13 cellular contexts compared by ENCODE assay signal in the genomic region with DNA sequence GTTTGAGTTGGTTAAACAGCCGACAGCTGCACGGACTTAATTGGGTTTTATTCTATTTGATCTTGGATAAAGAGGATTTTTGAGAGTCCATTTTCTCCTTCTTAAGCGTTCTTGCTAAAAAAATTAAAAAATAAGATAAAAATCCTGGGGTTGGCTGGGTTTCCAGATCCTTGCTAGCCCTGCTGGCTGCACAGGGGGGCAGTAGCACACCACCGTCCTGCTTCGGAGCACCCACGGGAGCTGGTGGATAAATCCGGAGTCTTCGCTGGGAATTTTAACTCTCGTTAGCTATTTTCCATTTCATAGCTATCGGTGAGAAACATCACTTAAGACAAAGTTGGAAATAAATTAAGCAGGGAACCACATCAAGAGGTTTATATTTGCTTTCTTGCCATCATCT.
DNase-seq lines count a peak whose midpoint lies in the region; ATAC-seq, FAIRE-seq and TF ChIP-seq lines count a peak whose summit lies in the region.
"Had no signal": no experiment of that assay in that cellular context is flagged by ENCODE, and none has a peak within 500 bp of the region (broad histone marks: within the 10 kb centered on the region; RNA-seq: fewer than 3 reads in every experiment).

No MANE protein-coding gene starts in this region.

- no peak for FAIRE-seq in GM19239 (lab: Jason Lieb, UNC)
- FAIRE-seq: endothelial cell of umbilical vein had no signal

- DNase-seq in cardiac muscle cell (ENCODE audit: low read depth in 1 of 2, low spot score in 1 of 2) (peak; percentile 54 to 55), Right ventricle myocardium superior (no peak), WTC11 (ENCODE audit: low spot score) (peak; percentile 46), iPS-NIHi11 (ENCODE audit: low spot score) (peak; percentile 38), type B pancreatic cell (ENCODE audit: extremely low spot score, unreplicated experiment) (no peak), GM19239 (ENCODE audit: insufficient read length, low spot score) (no peak)
- no peak for DNase-seq in activated naive CD4-positive, alpha-beta T cell (lab: John Stamatoyannopoulos, UW)
- DNase-seq in CD4-positive, alpha-beta memory T cell = no peak
- DNase-seq: kidney glomerular epithelial cell; stimulated activated naive CD8-positive, alpha-beta T cell treated with anti-CD3 and anti-CD28 coated beads, Interleukin-15, Interleukin-2, amounts not matched to agents 100 U/mL and 50 U/mL, for 24 hours; T1000 had no signal

- H3K9me3 Mint-ChIP-seq in WTC11 (peaks cover 7% of the 10 kb centered on the region; the same call in 1 of the 2 replicates), type B pancreatic cell (peaks cover 7% of the 10 kb centered on the region)
- H3K9me3 Mint-ChIP-seq in CD4-positive, alpha-beta memory T cell = peaks cover 3 to 39% (median 11%) of the 10 kb centered on the region in 8 donors

- H3K27me3 Mint-ChIP-seq in WTC11 (ENCODE audit: low read depth) (peaks cover 4% of the 10 kb centered on the region), type B pancreatic cell (peaks cover 33% of the 10 kb centered on the region)
- no peaks in the 10 kb centered on the region for H3K27me3 Mint-ChIP-seq in CD4-positive, alpha-beta memory T cell

- H3K4me3 Mint-ChIP-seq in WTC11 (no peak overlapping the region), type B pancreatic cell (no peak overlapping the region)
- no peak overlapping the region for H3K4me3 Mint-ChIP-seq in CD4-positive, alpha-beta memory T cell

- no peaks in the 10 kb centered on the region for H3K4me1 ChIP-seq in cardiac muscle cell (ENCODE audit: low read depth)
- H3K4me1 ChIP-seq in CD4-positive, alpha-beta memory T cell (ENCODE audit: insufficient read depth, low read length) = no peaks in the 10 kb centered on the region

- no peak overlapping the region for H3K27ac ChIP-seq in cardiac muscle cell
- no peak overlapping the region for H3K27ac ChIP-seq in CD4-positive, alpha-beta memory T cell (ENCODE audit: low read depth, low read length)
- H3K27ac ChIP-seq: BLaER1 treated with 17β-estradiol and CSF1 and Interleukin-3, amounts not matched to agents 10 nM and 100 nM had no signal

- peak; percentile 59 for TF ChIP-seq CTCF in cardiac muscle cell (IDR thresholded peaks at IDR 0.05; ENCODE audit: low read depth, low read length)
- 0 out of 2 replicates have a peak, but pooled peaks have one; percentile 41 for TF ChIP-seq CTCF in WTC11 (IDR thresholded peaks at IDR 0.05)
- TF ChIP-seq CTCF in type B pancreatic cell (conservative IDR thresholded peaks at IDR 0.05) = peak; percentile 72

- H3K36me3 ChIP-seq in cardiac muscle cell = no peaks in the 10 kb centered on the region
- no peaks in the 10 kb centered on the region for H3K36me3 ChIP-seq in CD4-positive, alpha-beta memory T cell (ENCODE audit: insufficient read depth, low read length)
- H3K36me3 ChIP-seq: BLaER1 treated with 17β-estradiol and CSF1 and Interleukin-3, amounts not matched to agents 10 nM and 100 nM had no signal

- intact Hi-C loops in Right ventricle myocardium superior (cut with DNase I) = no loop called here
- intact Hi-C loops in CD4-positive, alpha-beta memory T cell (cut with micrococcal nuclease) = no loop called here

- H3K27ac Mint-ChIP-seq in WTC11 (no peak overlapping the region), type B pancreatic cell (no peak overlapping the region)
- H3K27ac Mint-ChIP-seq in CD4-positive, alpha-beta memory T cell = no peak overlapping the region

- ATAC-seq in Right ventricle myocardium superior (ENCODE audit: poor library complexity) (no peak), WTC11 (no peak)
- ATAC-seq: stimulated activated naive CD8-positive, alpha-beta T cell treated with anti-CD3 and anti-CD28 coated beads, Interleukin-15, Interleukin-2, amounts not matched to agents 100 U/mL and 50 U/mL, for 24 hours had no signal

- no peak overlapping the region for H3K4me3 ChIP-seq in cardiac muscle cell
- H3K4me3 ChIP-seq in CD4-positive, alpha-beta memory T cell (ENCODE audit: low read length in 2 of 2) = no peak overlapping the region
- H3K4me3 ChIP-seq: BLaER1 treated with 17β-estradiol and CSF1 and Interleukin-3, amounts not matched to agents 10 nM and 100 nM had no signal

- CTCF ChIA-PET in WTC11 (lab: Charles Lee) = interaction anchor here (0.5 to 1.3 kb wide), 8 partner anchors 12 to 1230 kb away, joined by 3 to 7 read pairs (median 3); no protein-coding TSS in a partner anchor
- CTCF ChIA-PET in CD4-positive, alpha-beta memory T cell (lab: Charles Lee; ENCODE audit: partially characterized antibody) = no interaction called here

- H3K4me1 Mint-ChIP-seq in WTC11 (peaks cover 9% of the 10 kb centered on the region), type B pancreatic cell (ENCODE audit: unreplicated experiment) (no peaks in the 10 kb centered on the region)
- no peaks in the 10 kb centered on the region for H3K4me1 Mint-ChIP-seq in CD4-positive, alpha-beta memory T cell

- POLR2A ChIA-PET in WTC11 (lab: Charles Lee) = interaction anchor here (0.5 kb wide), 1 partner anchor 1878 kb away, joined by 3 read pairs; no protein-coding TSS in a partner anchor
- POLR2A ChIA-PET in CD4-positive, alpha-beta memory T cell (lab: Charles Lee; ENCODE audit: partially characterized antibody) = no interaction called here

- H3K9me3 ChIP-seq in cardiac muscle cell (ENCODE audit: low read depth) = no peaks in the 10 kb centered on the region
- no peaks in the 10 kb centered on the region for H3K9me3 ChIP-seq in CD4-positive, alpha-beta memory T cell (ENCODE audit: control insufficient read depth in 1 of 2, low read length in 2 of 2)

- H3K36me3 Mint-ChIP-seq in WTC11 = no peaks in the 10 kb centered on the region
- no peaks in the 10 kb centered on the region for H3K36me3 Mint-ChIP-seq in type B pancreatic cell
- no peaks in the 10 kb centered on the region for H3K36me3 Mint-ChIP-seq in CD4-positive, alpha-beta memory T cell

- H3K27me3 ChIP-seq in cardiac muscle cell = peaks cover 6% of the 10 kb centered on the region
- H3K27me3 ChIP-seq in CD4-positive, alpha-beta memory T cell (ENCODE audit: insufficient read depth, low read length) = no peaks in the 10 kb centered on the region
- H3K27me3 ChIP-seq: BLaER1 treated with 17β-estradiol and CSF1 and Interleukin-3, amounts not matched to agents 10 nM and 100 nM had no signal

TF ChIP-seq in WTC11, 78 proteins besides CTCF, POLR2A, EP300 and RAD21 (continues in another document):
- TF ChIP-seq FOXP1 (CRISPR knock-in tag; IDR thresholded peaks at IDR 0.05; ENCODE audit: borderline replicate concordance) (no peak), ATF6 (CRISPR knock-in tag; IDR thresholded peaks at IDR 0.05) (no peak), SMAD3 (CRISPR knock-in tag; IDR thresholded peaks at IDR 0.05; ENCODE audit: borderline replicate concordance) (no peak), FOXK1 (CRISPR knock-in tag; IDR thresholded peaks at IDR 0.05) (no peak), GRHL2 (CRISPR knock-in tag; IDR thresholded peaks at IDR 0.05; ENCODE audit: insufficient replicate concordance, severe bottlenecking) (no peak)
- TF ChIP-seq, protein P1, sequence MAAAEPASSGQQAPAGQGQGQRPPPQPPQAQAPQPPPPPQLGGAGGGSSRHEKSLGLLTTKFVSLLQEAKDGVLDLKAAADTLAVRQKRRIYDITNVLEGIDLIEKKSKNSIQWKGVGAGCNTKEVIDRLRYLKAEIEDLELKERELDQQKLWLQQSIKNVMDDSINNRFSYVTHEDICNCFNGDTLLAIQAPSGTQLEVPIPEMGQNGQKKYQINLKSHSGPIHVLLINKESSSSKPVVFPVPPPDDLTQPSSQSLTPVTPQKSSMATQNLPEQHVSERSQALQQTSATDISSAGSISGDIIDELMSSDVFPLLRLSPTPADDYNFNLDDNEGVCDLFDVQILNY (CRISPR knock-in tag; IDR thresholded peaks at IDR 0.05) = no peak
- TF ChIP-seq, protein P2, sequence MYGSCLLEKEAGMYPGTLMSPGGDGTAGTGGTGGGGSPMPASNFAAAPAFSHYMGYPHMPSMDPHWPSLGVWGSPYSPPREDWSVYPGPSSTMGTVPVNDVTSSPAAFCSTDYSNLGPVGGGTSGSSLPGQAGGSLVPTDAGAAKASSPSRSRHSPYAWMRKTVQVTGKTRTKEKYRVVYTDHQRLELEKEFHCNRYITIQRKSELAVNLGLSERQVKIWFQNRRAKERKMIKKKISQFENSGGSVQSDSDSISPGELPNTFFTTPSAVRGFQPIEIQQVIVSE (CRISPR knock-in tag; IDR thresholded peaks at IDR 0.05; ENCODE audit: borderline replicate concordance) = no peak
- TF ChIP-seq, protein P3, sequence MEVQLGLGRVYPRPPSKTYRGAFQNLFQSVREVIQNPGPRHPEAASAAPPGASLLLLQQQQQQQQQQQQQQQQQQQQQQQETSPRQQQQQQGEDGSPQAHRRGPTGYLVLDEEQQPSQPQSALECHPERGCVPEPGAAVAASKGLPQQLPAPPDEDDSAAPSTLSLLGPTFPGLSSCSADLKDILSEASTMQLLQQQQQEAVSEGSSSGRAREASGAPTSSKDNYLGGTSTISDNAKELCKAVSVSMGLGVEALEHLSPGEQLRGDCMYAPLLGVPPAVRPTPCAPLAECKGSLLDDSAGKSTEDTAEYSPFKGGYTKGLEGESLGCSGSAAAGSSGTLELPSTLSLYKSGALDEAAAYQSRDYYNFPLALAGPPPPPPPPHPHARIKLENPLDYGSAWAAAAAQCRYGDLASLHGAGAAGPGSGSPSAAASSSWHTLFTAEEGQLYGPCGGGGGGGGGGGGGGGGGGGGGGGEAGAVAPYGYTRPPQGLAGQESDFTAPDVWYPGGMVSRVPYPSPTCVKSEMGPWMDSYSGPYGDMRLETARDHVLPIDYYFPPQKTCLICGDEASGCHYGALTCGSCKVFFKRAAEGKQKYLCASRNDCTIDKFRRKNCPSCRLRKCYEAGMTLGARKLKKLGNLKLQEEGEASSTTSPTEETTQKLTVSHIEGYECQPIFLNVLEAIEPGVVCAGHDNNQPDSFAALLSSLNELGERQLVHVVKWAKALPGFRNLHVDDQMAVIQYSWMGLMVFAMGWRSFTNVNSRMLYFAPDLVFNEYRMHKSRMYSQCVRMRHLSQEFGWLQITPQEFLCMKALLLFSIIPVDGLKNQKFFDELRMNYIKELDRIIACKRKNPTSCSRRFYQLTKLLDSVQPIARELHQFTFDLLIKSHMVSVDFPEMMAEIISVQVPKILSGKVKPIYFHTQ (CRISPR knock-in tag; IDR thresholded peaks at IDR 0.05) = no peak

Comparison
In these comparisons a context has a peak if more than half of its experiments do, and no peak if none do; other contexts are left out.
1. DNase-seq: peak in cardiac muscle cell (2 of 2), WTC11 (single experiment) and iPS-NIHi11 (single experiment); none in Right ventricle myocardium superior (single experiment), type B pancreatic cell (single experiment), activated naive CD4-positive, alpha-beta T cell (0 of 4), GM19239 (single experiment) and CD4-positive, alpha-beta memory T cell (0 of 5).
2. Peak in every context shown above with its lines, with median percentiles within 50 percentile points of each other: CTCF ChIP-seq.